ENCODE assay signal across 24 cellular contexts in genomic region chr6:15689586-15690450, GRCh38. TPM values are rescaled to one million over a fixed set of nuclear protein-coding genes. Genes with fewer than 3 reads are reported as not detected.
A peak's percentile ranks its signal among the peaks of the same experiment; 100 is the strongest.
DNase-seq lines count a peak whose midpoint lies in the region; ATAC-seq and TF ChIP-seq lines count a peak whose summit lies in the region.
"Had no signal": no experiment of that assay in that cellular context is flagged by ENCODE, and none has a peak within 500 bp of the region (broad histone marks: within the 10 kb centered on the region; RNA-seq: fewer than 3 reads in every experiment).

No MANE protein-coding gene starts in this region.

- peaks cover 11% of the 10 kb centered on the region for H3K4me1 ChIP-seq in vagina
- peaks cover 3% of the 10 kb centered on the region for H3K4me1 ChIP-seq in CD8-positive, alpha-beta memory T cell (ENCODE audit: insufficient read depth, low read length)

- no peaks in the 10 kb centered on the region for H3K9me2 ChIP-seq in SU-DHL-6 (replicated peaks; ENCODE audit: insufficient read depth, low read length)

- H3K79me2 ChIP-seq in SU-DHL-6 (ENCODE audit: insufficient read depth, low read length), result no peaks in the 10 kb centered on the region

- peaks cover 1% of the 10 kb centered on the region for H3K27me3 Mint-ChIP-seq in activated naive CD4-positive, alpha-beta T cell treated with anti-CD3 and anti-CD28 coated beads, Interleukin-2, amount 50 U/mL, for 24 hours
- peaks cover 8 to 24% of the 10 kb centered on the region in 2 donors for H3K27me3 Mint-ChIP-seq in CD8-positive, alpha-beta memory T cell
- H3K27me3 Mint-ChIP-seq: memory B cell had no signal

- TF ChIP-seq POLR2A in vagina (IDR thresholded peaks at IDR 0.05), result no peak
- TF ChIP-seq POLR2A in GM18505 (IDR thresholded peaks at IDR 0.05; ENCODE audit: borderline replicate concordance, extremely low read depth, insufficient read depth, insufficient read length), result no peak

- no peak overlapping the region for H3K4me3 ChIP-seq in SU-DHL-6 (ENCODE audit: insufficient read depth, low read length, poor library complexity, severe bottlenecking)
- no peak overlapping the region for H3K4me3 ChIP-seq in vagina
- no peak overlapping the region for H3K4me3 ChIP-seq in CD8-positive, alpha-beta memory T cell (ENCODE audit: low read length)

- CTCF ChIA-PET in CD8-positive, alpha-beta memory T cell (lab: Charles Lee), result no interaction called here

- no peak for ATAC-seq in GM18505 (IDR thresholded peaks at IDR 0.05; ENCODE audit: unreplicated experiment)
- ATAC-seq: naive thymus-derived CD4-positive, alpha-beta T cell had no signal

- POLR2A ChIA-PET in CD8-positive, alpha-beta memory T cell (lab: Charles Lee), result no interaction called here

- H3K9me3 Mint-ChIP-seq in activated naive CD4-positive, alpha-beta T cell treated with anti-CD3 and anti-CD28 coated beads, Interleukin-2, amount 50 U/mL, for 24 hours, result no peaks in the 10 kb centered on the region
- no peaks in the 10 kb centered on the region for H3K9me3 Mint-ChIP-seq in CD8-positive, alpha-beta memory T cell
- H3K9me3 Mint-ChIP-seq: CD4-positive, alpha-beta T cell; memory B cell; naive thymus-derived CD4-positive, alpha-beta T cell had no signal

- H3K4me3 Mint-ChIP-seq in activated naive CD4-positive, alpha-beta T cell treated with anti-CD3 and anti-CD28 coated beads, Interleukin-2, amount 50 U/mL, for 24 hours, result no peak overlapping the region
- no peak overlapping the region for H3K4me3 Mint-ChIP-seq in CD8-positive, alpha-beta memory T cell
- H3K4me3 Mint-ChIP-seq: CD4-positive, alpha-beta T cell; IgD-negative memory B cell; memory B cell; naive thymus-derived CD4-positive, alpha-beta T cell had no signal

- H3K27me3 ChIP-seq in SU-DHL-6 (ENCODE audit: low read length) (no peaks in the 10 kb centered on the region), vagina (no peaks in the 10 kb centered on the region)
- no peaks in the 10 kb centered on the region for H3K27me3 ChIP-seq in CD8-positive, alpha-beta memory T cell (ENCODE audit: insufficient read depth, low read length, poor library complexity, severe bottlenecking)

- no peak overlapping the region for H3K9ac ChIP-seq in SU-DHL-6 (ENCODE audit: low read length)

- H2AFZ ChIP-seq in SU-DHL-6 (ENCODE audit: low read depth, low read length, severe bottlenecking), result peak overlapping the region; percentile 49

- no peak for DNase-seq in activated naive CD4-positive, alpha-beta T cell treated with anti-CD3 and anti-CD28 coated beads, Interleukin-2, amount 50 U/mL, for 16 hours
- DNase-seq in fibroblast of peridontal ligament (ENCODE audit: extremely low read depth), result peak; percentile 59
- DNase-seq in vagina (ENCODE audit: extremely low spot score in 2 of 2), result no peak
- no peak for DNase-seq in NCI-H69 (lab: John Stamatoyannopoulos, UW)
- DNase-seq in CD8-positive, alpha-beta memory T cell, result no peak
- DNase-seq: activated CD4-positive, alpha-beta T cell treated with anti-CD3 and anti-CD28 coated beads, Interleukin-2, amount 50 U/mL, for 4 hours; activated naive CD4-positive, alpha-beta T cell; activated T-cell treated with anti-CD3 and anti-CD28 coated beads for 4 hours; CD4-positive, alpha-beta T cell; foreskin melanocyte; kidney glomerular epithelial cell; naive thymus-derived CD4-positive, alpha-beta T cell; NCI-H1092; NCI-H446 treated with DMSO at 0.1 percent for 48 hours; SHP77 treated with DMSO at 0.1 percent for 48 hours; stimulated activated CD4-positive, alpha-beta T cell treated with anti-CD3 and anti-CD28 coated beads, Interleukin-1b, Interleukin-23, amount 100 ng/mL, for 48 hours; stimulated activated naive CD4-positive, alpha-beta T cell; trophoblast cell had no signal

- no peaks in the 10 kb centered on the region for H3K36me3 Mint-ChIP-seq in activated naive CD4-positive, alpha-beta T cell treated with anti-CD3 and anti-CD28 coated beads, Interleukin-2, amount 50 U/mL, for 24 hours
- H3K36me3 Mint-ChIP-seq in CD8-positive, alpha-beta memory T cell, result no peaks in the 10 kb centered on the region
- H3K36me3 Mint-ChIP-seq: IgD-negative memory B cell; memory B cell; naive thymus-derived CD4-positive, alpha-beta T cell had no signal

- H3K27ac ChIP-seq in SU-DHL-6 (ENCODE audit: low read depth, low read length) (no peak overlapping the region), vagina (peak overlapping the region; percentile 25)
- H3K27ac ChIP-seq in CD8-positive, alpha-beta memory T cell (ENCODE audit: low read depth, low read length), result no peak overlapping the region
- H3K27ac ChIP-seq: HL-60 had no signal

- H3K36me3 ChIP-seq in SU-DHL-6 (ENCODE audit: low read length) (no peaks in the 10 kb centered on the region), vagina (no peaks in the 10 kb centered on the region)
- no peaks in the 10 kb centered on the region for H3K36me3 ChIP-seq in CD8-positive, alpha-beta memory T cell (ENCODE audit: insufficient read depth, low read length)

- H3K9me3 ChIP-seq in SU-DHL-6 (ENCODE audit: insufficient read depth, low read length) (no peaks in the 10 kb centered on the region), vagina (no peaks in the 10 kb centered on the region)
- H3K9me3 ChIP-seq in CD8-positive, alpha-beta memory T cell (ENCODE audit: low read length), result no peaks in the 10 kb centered on the region

- intact Hi-C loops in vagina (cut with DNase I), result loop anchor here (5.0 to 10.0 kb wide), 2 partner anchors 435 to 517 kb away; partner anchors contain the start of gene MYLIP

- H3K4me1 Mint-ChIP-seq in activated naive CD4-positive, alpha-beta T cell treated with anti-CD3 and anti-CD28 coated beads, Interleukin-2, amount 50 U/mL, for 24 hours, result peaks cover 7% of the 10 kb centered on the region
- H3K4me1 Mint-ChIP-seq in CD8-positive, alpha-beta memory T cell, result peaks cover 6 to 9% (median 7%) of the 10 kb centered on the region in 3 donors
- H3K4me1 Mint-ChIP-seq: memory B cell had no signal

- no peaks in the 10 kb centered on the region for H4K20me1 ChIP-seq in SU-DHL-6 (ENCODE audit: low read depth, low read length)

- H3F3A ChIP-seq in SU-DHL-6 (ENCODE audit: insufficient read depth), result no peaks in the 10 kb centered on the region

- no peak overlapping the region for H3K4me2 ChIP-seq in SU-DHL-6 (ENCODE audit: low read depth, low read length, poor library complexity, severe bottlenecking)

- TF ChIP-seq CTCF in SU-DHL-6 (IDR thresholded peaks at IDR 0.05; ENCODE audit: insufficient read depth, low read length, poor library complexity, severe bottlenecking), result no peak
- TF ChIP-seq CTCF in vagina (IDR thresholded peaks at IDR 0.05), result no peak

- peak overlapping the region; percentile 23 for H3K27ac Mint-ChIP-seq in activated naive CD4-positive, alpha-beta T cell treated with anti-CD3 and anti-CD28 coated beads, Interleukin-2, amount 50 U/mL, for 24 hours
- H3K27ac Mint-ChIP-seq in CD8-positive, alpha-beta memory T cell, result no peak overlapping the region
- H3K27ac Mint-ChIP-seq: CD4-positive, alpha-beta T cell; IgD-negative memory B cell; memory B cell; naive thymus-derived CD4-positive, alpha-beta T cell had no signal

RNA-seq across cellular contexts. Expression of gene DTNBP1, which starts 27.0 kb away (rescaled TPM):
- 18.2 TPM for total RNA-seq in vagina
- 10 to 100 TPM; 14.6 to 15.5 TPM for total RNA-seq in CD8-positive, alpha-beta memory T cell
- polyA plus RNA-seq in CD8-positive, alpha-beta memory T cell, result 37.3 TPM
